ENCODE assay signal across 8 cellular contexts in the genomic region with DNA sequence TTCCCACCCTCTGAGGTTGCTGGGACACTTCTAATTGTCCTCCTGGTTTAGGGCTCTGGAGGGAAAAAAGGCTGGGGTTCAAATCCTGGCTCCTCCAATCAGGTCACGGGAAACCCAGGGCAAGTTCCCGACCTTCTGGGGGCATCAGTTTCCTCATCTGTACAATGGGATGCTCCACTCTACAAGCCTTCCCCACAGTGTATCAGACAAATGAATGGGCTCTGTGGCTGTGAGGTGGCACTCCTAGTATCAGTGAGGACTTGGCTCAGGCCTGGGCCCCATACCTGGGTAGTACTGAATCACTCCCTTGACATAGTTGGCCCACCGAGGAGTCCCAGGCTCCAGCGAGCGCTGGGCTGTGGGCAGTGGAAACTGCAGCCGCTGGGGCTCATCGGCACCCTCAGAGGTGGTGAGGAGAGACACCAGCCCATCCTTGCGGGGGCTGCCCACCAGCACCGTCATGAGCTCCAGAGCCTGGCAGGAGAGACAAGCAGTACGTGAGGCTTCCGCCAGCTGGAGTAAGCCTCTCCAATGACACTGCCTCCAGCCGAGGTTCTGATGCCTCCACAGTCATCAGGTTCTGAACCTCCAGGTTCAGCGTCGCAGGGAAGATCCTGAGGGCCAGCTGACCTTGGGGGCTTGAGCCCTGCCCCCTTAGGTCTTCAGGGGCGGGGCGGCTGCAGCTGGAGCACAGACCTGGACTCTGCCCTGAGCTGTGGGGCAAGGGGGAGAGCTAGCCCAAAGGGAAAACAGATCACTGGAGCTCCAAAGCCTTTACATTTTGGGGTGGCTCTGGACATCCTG. TPM values are rescaled to one million over a fixed set of nuclear protein-coding genes. Genes with fewer than 3 reads are reported as not detected.
DNase-seq lines count a peak whose midpoint lies in the region; ATAC-seq and TF ChIP-seq lines count a peak whose summit lies in the region.

No MANE protein-coding gene starts in this region.

- TF ChIP-seq POLR2A in gastroesophageal sphincter (IDR thresholded peaks at IDR 0.05): no peak

- H3K79me2 ChIP-seq in SU-DHL-6 (ENCODE audit: insufficient read depth, low read length): no peaks in the 10 kb centered on the region

- no peaks in the 10 kb centered on the region for H4K20me1 ChIP-seq in SU-DHL-6 (ENCODE audit: low read depth, low read length)

- DNase-seq in GM06990 (ENCODE audit: extremely low read depth, insufficient read length): no peak
- no peak for DNase-seq in sciatic nerve (ENCODE audit: low spot score)
- no peak for DNase-seq in NOMO-1 (lab: John Stamatoyannopoulos, UW; ENCODE audit: unreplicated experiment in 2 of 2)
- no peak for DNase-seq in NCI-H1048 (lab: John Stamatoyannopoulos, UW)
- no peak for DNase-seq in GM10266 (ENCODE audit: extremely low spot score)
- no peak for DNase-seq in NCI-H774 (lab: John Stamatoyannopoulos, UW)

- no peaks in the 10 kb centered on the region for H3K27me3 ChIP-seq in GM06990 (replicated peaks; ENCODE audit: control insufficient read depth, insufficient read depth, low read length)
- no peaks in the 10 kb centered on the region for H3K27me3 ChIP-seq in SU-DHL-6 (ENCODE audit: low read length)
- no peaks in the 10 kb centered on the region for H3K27me3 ChIP-seq in gastroesophageal sphincter

- H3K4me3 ChIP-seq in GM06990 (replicated peaks; ENCODE audit: low read depth, low read length) (peak overlapping the region; percentile 72), SU-DHL-6 (ENCODE audit: insufficient read depth, low read length, poor library complexity, severe bottlenecking) (peak overlapping the region; percentile 60), gastroesophageal sphincter (peak overlapping the region; percentile 58 to 82)

- H3K36me3 ChIP-seq in GM06990 (ENCODE audit: control insufficient read depth, insufficient read depth, low read length): no peaks in the 10 kb centered on the region
- H3K36me3 ChIP-seq in SU-DHL-6 (ENCODE audit: low read length): no peaks in the 10 kb centered on the region
- peaks cover 0 to 34% of the 10 kb centered on the region in 2 donors for H3K36me3 ChIP-seq in gastroesophageal sphincter

- H3K27ac ChIP-seq in SU-DHL-6 (ENCODE audit: low read depth, low read length): no peak overlapping the region
- peak overlapping the region in 3 of 4 donors; percentile 90 to 92 (median 92) for H3K27ac ChIP-seq in gastroesophageal sphincter

- 80% methylated on average over 1 of the region's 16 CpGs; no CpG with 5 or more reads in 1 of the 2 donors for WGBS in gastroesophageal sphincter (ENCODE audit: low coverage in 1 of 2), 2 donors

- H3K9me3 ChIP-seq in SU-DHL-6 (ENCODE audit: insufficient read depth, low read length) (no peaks in the 10 kb centered on the region), gastroesophageal sphincter (no peaks in the 10 kb centered on the region)

- no peaks in the 10 kb centered on the region for H3K9me2 ChIP-seq in SU-DHL-6 (replicated peaks; ENCODE audit: insufficient read depth, low read length)

- peaks cover 0 to 31% (median 13%) of the 10 kb centered on the region in 3 donors for H3K4me1 ChIP-seq in gastroesophageal sphincter

- ATAC-seq in gastroesophageal sphincter: no peak
- peak; percentile 6 for ATAC-seq in sciatic nerve

- H3F3A ChIP-seq in SU-DHL-6 (ENCODE audit: insufficient read depth): no peaks in the 10 kb centered on the region

- no peak for TF ChIP-seq CTCF in GM06990 (IDR thresholded peaks at IDR 0.05; ENCODE audit: insufficient read depth, low read length, poor library complexity, severe bottlenecking)
- TF ChIP-seq CTCF in SU-DHL-6 (IDR thresholded peaks at IDR 0.05; ENCODE audit: insufficient read depth, low read length, poor library complexity, severe bottlenecking): no peak
- no peak for TF ChIP-seq CTCF in gastroesophageal sphincter (IDR thresholded peaks at IDR 0.05)
- TF ChIP-seq CTCF in GM10266 (IDR thresholded peaks at IDR 0.05; ENCODE audit: control insufficient read depth, insufficient read depth, low read depth, missing control alignments): no peak

- peak overlapping the region; percentile 81 for H3K4me2 ChIP-seq in SU-DHL-6 (ENCODE audit: low read depth, low read length, poor library complexity, severe bottlenecking)

- peak overlapping the region; percentile 97 for H2AFZ ChIP-seq in SU-DHL-6 (ENCODE audit: low read depth, low read length, severe bottlenecking)

- intact Hi-C loops in sciatic nerve (cut with DNase I): loop anchor here (5.0 kb wide), 1 partner anchor 1518 kb away; no protein-coding TSS in a partner anchor

- no peak for TF ChIP-seq EP300 in gastroesophageal sphincter (IDR thresholded peaks at IDR 0.05)

- H3K9ac ChIP-seq in SU-DHL-6 (ENCODE audit: low read length): peak overlapping the region; percentile 61

RNA-seq across cellular contexts. Expression of gene GALK1, which starts 1.2 kb away (rescaled TPM):
- total RNA-seq in gastroesophageal sphincter (10 to 100 TPM; 13.7 to 23.2 (median 20.4) TPM), sciatic nerve (23.7 TPM)

RNA-seq across cellular contexts. Expression of gene UNK, which starts 20.8 kb away (rescaled TPM):
- total RNA-seq in gastroesophageal sphincter: 10 to 100 TPM in 3 of 4 donors, 1 to 10 TPM in 1; 9.8 to 41.6 (median 21.0) TPM
- 41.4 TPM for total RNA-seq in sciatic nerve

RNA-seq across cellular contexts. Expression of gene ITGB4, which starts 42.6 kb away (rescaled TPM):
- total RNA-seq in gastroesophageal sphincter (10 to 100 TPM; 31.1 to 66.3 (median 41.8) TPM), sciatic nerve (469 TPM)
